In genomic region chr6:131914967-131915751, GRCh38 we compare ENCODE assay signal across 1 cellular context.
TF ChIP-seq lines count a peak whose summit lies in the region.

No MANE protein-coding gene starts in this region.

TF ChIP-seq in HepG2, 621 proteins besides CTCF, POLR2A, EP300 and RAD21 (continued from another document):
- TF ChIP-seq CERS6 (CRISPR knock-in tag; IDR thresholded peaks at IDR 0.05) = no peak
- TF ChIP-seq ZSCAN30 (CRISPR knock-in tag; IDR thresholded peaks at IDR 0.05) = no peak
